ENCODE assay signal across 7 cellular contexts in genomic region chr22:40491990-40492631, GRCh38.
A peak's percentile ranks its signal among the peaks of the same experiment; 100 is the strongest.
DNase-seq lines count a peak whose midpoint lies in the region; ATAC-seq and TF ChIP-seq lines count a peak whose summit lies in the region.

No MANE protein-coding gene starts in this region.

- no peaks in the 10 kb centered on the region for H3K27me3 Mint-ChIP-seq in GM23338 (ENCODE audit: insufficient read depth, low read depth, poor library complexity)
- H3K27me3 Mint-ChIP-seq in effector memory CD8-positive, alpha-beta T cell = no peaks in the 10 kb centered on the region

- H3F3A ChIP-seq in GM23338 (replicated peaks; ENCODE audit: low read depth) = no peaks in the 10 kb centered on the region

- peaks cover 13% of the 10 kb centered on the region for H3K4me1 Mint-ChIP-seq in GM23338
- peaks cover 21 to 24% of the 10 kb centered on the region in 2 donors for H3K4me1 Mint-ChIP-seq in effector memory CD8-positive, alpha-beta T cell (ENCODE audit: low read depth in 2 of 2)

- peak; percentile 30 for DNase-seq in GM23338 (ENCODE audit: low spot score)
- DNase-seq in MV-4-11 (lab: John Stamatoyannopoulos, UW) = peak; percentile 99
- no peak for DNase-seq in effector memory CD8-positive, alpha-beta T cell
- no peak for DNase-seq in omental fat pad (ENCODE audit: low spot score)
- DNase-seq in kidney tubule cell (ENCODE audit: low spot score) = no peak
- no peak for DNase-seq in HAP-1 (ENCODE audit: low spot score in 2 of 2)

- H3K9me3 ChIP-seq in HAP-1 = no peaks in the 10 kb centered on the region

- H4K20me1 ChIP-seq in GM23338 (replicated peaks; ENCODE audit: insufficient read depth) = peaks cover 7% of the 10 kb centered on the region

- H3K27me3 ChIP-seq in GM23338 (ENCODE audit: insufficient read depth) (no peaks in the 10 kb centered on the region), HAP-1 (ENCODE audit: low read depth) (no peaks in the 10 kb centered on the region)

- ATAC-seq in GM18511 (IDR thresholded peaks at IDR 0.05; ENCODE audit: unreplicated experiment) (peak; percentile 94), GM23338 (peak; percentile 48), omental fat pad (ENCODE audit: low FRiP score) (peak; percentile 39)
- ATAC-seq in effector memory CD8-positive, alpha-beta T cell (replicated peaks) = peak; percentile 76

- no peak overlapping the region for H2AFZ ChIP-seq in GM23338

- H3K9me3 Mint-ChIP-seq in GM23338 = peaks cover 2% of the 10 kb centered on the region; the same call in 1 of the 3 replicates
- H3K9me3 Mint-ChIP-seq in effector memory CD8-positive, alpha-beta T cell = no peaks in the 10 kb centered on the region

- no peaks in the 10 kb centered on the region for H3K36me3 ChIP-seq in GM23338 (ENCODE audit: insufficient read depth)
- no peaks in the 10 kb centered on the region for H3K36me3 ChIP-seq in HAP-1 (replicated peaks)

- H3K36me3 Mint-ChIP-seq in GM23338 (ENCODE audit: low read depth) = peaks cover 7% of the 10 kb centered on the region
- H3K36me3 Mint-ChIP-seq in effector memory CD8-positive, alpha-beta T cell (ENCODE audit: insufficient read depth) = peaks cover 3% of the 10 kb centered on the region

- no peaks in the 10 kb centered on the region for H3K9me2 ChIP-seq in GM23338 (ENCODE audit: insufficient read depth)

- peaks cover 3% of the 10 kb centered on the region; the same call in 1 of the 2 replicates for H3K79me2 ChIP-seq in GM23338 (replicated peaks; ENCODE audit: insufficient read depth)

- peak overlapping the region; percentile 3; the same call in 1 of the 2 replicates for H3K27ac Mint-ChIP-seq in GM23338
- H3K27ac Mint-ChIP-seq in effector memory CD8-positive, alpha-beta T cell = peak overlapping the region; percentile 69 to 75

- H3K4me1 ChIP-seq in GM23338 (ENCODE audit: insufficient read depth) (peaks cover 15% of the 10 kb centered on the region), HAP-1 (peaks cover 13% of the 10 kb centered on the region; the same call in 1 of the 2 replicates)

- no peak overlapping the region for H3K4me3 Mint-ChIP-seq in GM23338
- no peak overlapping the region for H3K4me3 Mint-ChIP-seq in effector memory CD8-positive, alpha-beta T cell

- in situ Hi-C loops in HAP-1 (cut with MboI; ENCODE audit: low sequenced_read_pairs) = no loop called here

- H3K4me3 ChIP-seq in GM23338 = no peak overlapping the region
- H3K4me3 ChIP-seq in HAP-1 = no peak overlapping the region

- peak overlapping the region; percentile 45; the same call in 1 of the 2 replicates for H3K4me2 ChIP-seq in GM23338

- peak overlapping the region; percentile 76 for H3K27ac ChIP-seq in GM23338 (ENCODE audit: low read depth)

- no peak for TF ChIP-seq CTCF in GM23338 (conservative IDR thresholded peaks at IDR 0.05; ENCODE audit: low read depth in 2 of 2)
- TF ChIP-seq CTCF in omental fat pad (IDR thresholded peaks at IDR 0.05) = no peak

TF ChIP-seq in GM23338, 12 proteins besides CTCF, POLR2A, EP300 and RAD21 (continues in another document):
- TF ChIP-seq POLR2AphosphoS5 (IDR thresholded peaks at IDR 0.05; ENCODE audit: low read depth) (no peak), STAT1 (IDR thresholded peaks at IDR 0.05; ENCODE audit: unreplicated experiment) (no peak), EZH2 (IDR thresholded peaks at IDR 0.05; ENCODE audit: low read depth, unreplicated experiment) (no peak), NANOG (IDR thresholded peaks at IDR 0.05; ENCODE audit: borderline replicate concordance) (no peak), ZNF462 (CRISPR knock-in tag; IDR thresholded peaks at IDR 0.05) (no peak), CREB1 (CRISPR knock-in tag; IDR thresholded peaks at IDR 0.05; ENCODE audit: low read depth) (no peak), EZH2phosphoT487 (IDR thresholded peaks at IDR 0.05; ENCODE audit: unreplicated experiment) (no peak), JUNB (IDR thresholded peaks at IDR 0.05; ENCODE audit: unreplicated experiment) (no peak), ETS1 (IDR thresholded peaks at IDR 0.05) (no peak), ZNF114 (CRISPR knock-in tag; IDR thresholded peaks at IDR 0.05) (no peak)

Comparison
In these comparisons a context has a peak if more than half of its experiments do, and no peak if none do; other contexts are left out.
1. ATAC-seq: peak in every context shown above with its lines; median percentile 94 in GM18511; 76 in effector memory CD8-positive, alpha-beta T cell; 48 in GM23338; 39 in omental fat pad.
2. DNase-seq: peak in GM23338 (single experiment) and MV-4-11 (single experiment); none in effector memory CD8-positive, alpha-beta T cell (0 of 3), omental fat pad (single experiment), kidney tubule cell (single experiment) and HAP-1 (0 of 2).